In genomic region chr15:92891533-92892200, GRCh38 we compare ENCODE assay signal across 13 cellular contexts. TPM values are rescaled to one million over a fixed set of nuclear protein-coding genes. Genes with fewer than 3 reads are reported as not detected.
DNase-seq lines count a peak whose midpoint lies in the region; ATAC-seq and TF ChIP-seq lines count a peak whose summit lies in the region.
"Had no signal": no experiment of that assay in that cellular context is flagged by ENCODE, and none has a peak within 500 bp of the region (broad histone marks: within the 10 kb centered on the region; RNA-seq: fewer than 3 reads in every experiment).

No MANE protein-coding gene starts in this region.

- H3K4me3 ChIP-seq in left ventricle myocardium inferior = no peak overlapping the region

- peak overlapping the region; percentile 82 for H3K27ac Mint-ChIP-seq in activated naive CD8-positive, alpha-beta T cell treated with anti-CD3 and anti-CD28 coated beads for 36 hours
- H3K27ac Mint-ChIP-seq in mesothelial cell of epicardium = peak overlapping the region; percentile 79

- H3K36me3 ChIP-seq in left ventricle myocardium inferior = peaks cover 84% of the 10 kb centered on the region

- no peaks in the 10 kb centered on the region for H3K27me3 Mint-ChIP-seq in activated naive CD8-positive, alpha-beta T cell treated with anti-CD3 and anti-CD28 coated beads for 36 hours
- no peaks in the 10 kb centered on the region for H3K27me3 Mint-ChIP-seq in mesothelial cell of epicardium (ENCODE audit: low read depth)
- H3K27me3 Mint-ChIP-seq: activated B cell treated with CpG ODN at 0.5 μM for 24 hours had no signal

- peaks cover 3% of the 10 kb centered on the region for H3K9me3 Mint-ChIP-seq in activated naive CD8-positive, alpha-beta T cell treated with anti-CD3 and anti-CD28 coated beads for 36 hours
- H3K9me3 Mint-ChIP-seq in mesothelial cell of epicardium = peaks cover 3% of the 10 kb centered on the region
- H3K9me3 Mint-ChIP-seq: activated B cell treated with CpG ODN at 0.5 μM for 24 hours had no signal

- H3K4me3 Mint-ChIP-seq in activated naive CD8-positive, alpha-beta T cell treated with anti-CD3 and anti-CD28 coated beads for 36 hours = peak overlapping the region; percentile 65
- H3K4me3 Mint-ChIP-seq in mesothelial cell of epicardium = no peak overlapping the region
- H3K4me3 Mint-ChIP-seq: activated B cell treated with CpG ODN at 0.5 μM for 24 hours had no signal

- TF ChIP-seq CTCF in left ventricle myocardium inferior (IDR thresholded peaks at IDR 0.05; ENCODE audit: borderline replicate concordance) = no peak
- TF ChIP-seq CTCF in mesothelial cell of epicardium (IDR thresholded peaks at IDR 0.05; ENCODE audit: unreplicated experiment) = no peak

- H3K36me3 Mint-ChIP-seq in activated naive CD8-positive, alpha-beta T cell treated with anti-CD3 and anti-CD28 coated beads for 36 hours = peaks cover 75% of the 10 kb centered on the region
- H3K36me3 Mint-ChIP-seq in mesothelial cell of epicardium = peaks cover 55% of the 10 kb centered on the region

- H3K27ac ChIP-seq in left ventricle myocardium inferior (replicated peaks) = peak overlapping the region; percentile 14
- H3K27ac ChIP-seq: foreskin keratinocyte had no signal

- intact Hi-C loops in left ventricle myocardium inferior (cut with micrococcal nuclease) (no loop called here), left cardiac atrium (cut with DNase I) (no loop called here)

- H3K4me1 Mint-ChIP-seq in activated naive CD8-positive, alpha-beta T cell treated with anti-CD3 and anti-CD28 coated beads for 36 hours = peaks cover 68% of the 10 kb centered on the region
- peaks cover 29% of the 10 kb centered on the region for H3K4me1 Mint-ChIP-seq in mesothelial cell of epicardium

- no peak for DNase-seq in left ventricle myocardium inferior
- DNase-seq in left cardiac atrium = no peak
- DNase-seq in activated naive CD8-positive, alpha-beta T cell treated with anti-CD3 and anti-CD28 coated beads for 36 hours = no peak
- no peak for DNase-seq in mesothelial cell of epicardium (ENCODE audit: low spot score in 2 of 2, unreplicated experiment in 2 of 2)
- no peak for DNase-seq in COR-L47 (lab: John Stamatoyannopoulos, UW)
- DNase-seq in Kasumi-1 (lab: John Stamatoyannopoulos, UW) = no peak
- no peak for DNase-seq in NCI-H146 treated with DMSO at 0.1 percent for 48 hours (lab: John Stamatoyannopoulos, UW; ENCODE audit: unreplicated experiment)
- DNase-seq: activated B cell treated with CpG ODN at 0.5 μM for 24 hours, cortex of kidney, foreskin keratinocyte, KG1, NCI-H187 treated with DMSO at 0.1 percent for 48 hours had no signal

- ATAC-seq in left cardiac atrium (no peak), GM18867 (IDR thresholded peaks at IDR 0.05; ENCODE audit: unreplicated experiment) (no peak)
- ATAC-seq: foreskin keratinocyte had no signal

- no peaks in the 10 kb centered on the region for H3K9me3 ChIP-seq in left ventricle myocardium inferior (replicated peaks)

- H3K4me1 ChIP-seq in left ventricle myocardium inferior = peaks cover 98% of the 10 kb centered on the region

- H3K27me3 ChIP-seq in left ventricle myocardium inferior (ENCODE audit: low read depth) = no peaks in the 10 kb centered on the region
- H3K27me3 ChIP-seq: foreskin keratinocyte had no signal

RNA-seq across cellular contexts. Expression of gene CHD2, which starts 8.5 kb away (rescaled TPM):
- total RNA-seq in left ventricle myocardium inferior (41.3 TPM), left cardiac atrium (10 to 100 TPM; 59.8 to 63.2 TPM), mesothelial cell of epicardium (178 to 183 TPM (median 180 TPM) in 3 replicates)
- total RNA-seq in activated naive CD8-positive, alpha-beta T cell treated with anti-CD3 and anti-CD28 coated beads for 36 hours = 10 to 100 TPM; 92.8 to 95.7 TPM
